23 cellular contexts compared by ENCODE assay signal in the genomic region with DNA sequence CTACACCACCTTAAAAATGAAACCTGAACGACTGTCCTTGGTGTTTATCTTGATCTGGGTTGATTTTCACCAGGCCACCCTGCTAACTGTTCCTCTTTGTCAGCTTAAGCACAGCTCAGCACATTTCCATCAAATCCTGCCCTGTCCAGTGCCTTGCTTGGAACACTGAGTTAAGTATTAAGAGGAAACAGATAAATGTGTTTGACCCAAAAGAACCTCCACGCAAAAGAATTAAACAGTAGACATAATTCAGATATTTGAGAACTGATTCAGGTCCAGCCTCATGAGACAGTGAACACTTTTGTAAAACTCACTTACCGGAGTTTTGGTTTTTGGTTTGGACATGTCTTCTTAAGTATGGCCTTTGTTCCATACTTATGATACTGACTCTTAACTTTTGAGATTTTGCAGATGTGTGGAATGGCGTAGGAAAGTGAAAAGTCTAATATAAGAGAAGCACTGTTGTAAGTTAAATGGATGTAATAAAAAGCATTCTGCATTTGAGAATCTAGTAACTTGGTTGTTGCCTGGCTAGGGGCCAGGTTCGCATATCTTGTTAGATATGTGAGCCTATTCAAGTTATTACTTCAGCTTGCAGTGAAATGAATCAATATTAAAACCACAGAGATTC.
DNase-seq lines count a peak whose midpoint lies in the region; ATAC-seq and TF ChIP-seq lines count a peak whose summit lies in the region.
"Had no signal": no experiment of that assay in that cellular context is flagged by ENCODE, and none has a peak within 500 bp of the region (broad histone marks: within the 10 kb centered on the region; RNA-seq: fewer than 3 reads in every experiment).

No MANE protein-coding gene starts in this region.

- H3K4me3 Mint-ChIP-seq in HFFc6 (peak overlapping the region; percentile 6; the same call in 1 of the 2 replicates), progenitor cell of endocrine pancreas (ENCODE audit: low read depth) (no peak overlapping the region)
- H3K4me3 Mint-ChIP-seq: activated B cell treated with CpG ODN at 0.5 μM for 24 hours; activated CD8-positive, alpha-beta T cell treated with anti-CD3 and anti-CD28 coated beads for 36 hours; B cell; endodermal cell; stimulated activated effector memory CD8-positive, alpha-beta T cell treated with anti-CD3 and anti-CD28 coated beads, Interleukin-12 subunit alpha, Interleukin-12 subunit beta, amount 100 ng/mL, for 72 hours had no signal

- peaks cover 44% of the 10 kb centered on the region for H3K4me1 Mint-ChIP-seq in HFFc6 (ENCODE audit: low read depth)
- H3K4me1 Mint-ChIP-seq in progenitor cell of endocrine pancreas (ENCODE audit: low read depth): peaks cover 2% of the 10 kb centered on the region
- H3K4me1 Mint-ChIP-seq: activated B cell treated with CpG ODN at 0.5 μM for 24 hours; B cell; stimulated activated effector memory CD8-positive, alpha-beta T cell treated with anti-CD3 and anti-CD28 coated beads, Interleukin-12 subunit alpha, Interleukin-12 subunit beta, amount 100 ng/mL, for 72 hours had no signal

- H3K27me3 Mint-ChIP-seq in HFFc6 (ENCODE audit: insufficient read depth): peaks cover 1% of the 10 kb centered on the region; the same call in 1 of the 2 replicates
- no peaks in the 10 kb centered on the region for H3K27me3 Mint-ChIP-seq in progenitor cell of endocrine pancreas

- TF ChIP-seq CTCF in HFFc6 (IDR thresholded peaks at IDR 0.05) (no peak), progenitor cell of endocrine pancreas (IDR thresholded peaks at IDR 0.05; ENCODE audit: unreplicated experiment) (no peak)

- H3K36me3 Mint-ChIP-seq in HFFc6 (ENCODE audit: low read depth): peaks cover 5% of the 10 kb centered on the region; the same call in 1 of the 2 replicates
- no peaks in the 10 kb centered on the region for H3K36me3 Mint-ChIP-seq in progenitor cell of endocrine pancreas (ENCODE audit: insufficient read depth)
- H3K36me3 Mint-ChIP-seq: stimulated activated effector memory CD8-positive, alpha-beta T cell treated with anti-CD3 and anti-CD28 coated beads, Interleukin-12 subunit alpha, Interleukin-12 subunit beta, amount 100 ng/mL, for 72 hours had no signal

- peak overlapping the region; percentile 30 for H3K27ac Mint-ChIP-seq in HFFc6
- H3K27ac Mint-ChIP-seq in progenitor cell of endocrine pancreas: peak overlapping the region; percentile 21
- H3K27ac Mint-ChIP-seq: activated B cell treated with CpG ODN at 0.5 μM for 24 hours; activated CD8-positive, alpha-beta T cell treated with anti-CD3 and anti-CD28 coated beads for 36 hours; B cell; endodermal cell; stimulated activated effector memory CD8-positive, alpha-beta T cell treated with anti-CD3 and anti-CD28 coated beads, Interleukin-12 subunit alpha, Interleukin-12 subunit beta, amount 100 ng/mL, for 72 hours had no signal

- H3K9me3 Mint-ChIP-seq in HFFc6 (no peaks in the 10 kb centered on the region), progenitor cell of endocrine pancreas (ENCODE audit: low read depth) (no peaks in the 10 kb centered on the region)
- H3K9me3 Mint-ChIP-seq: activated CD8-positive, alpha-beta T cell treated with anti-CD3 and anti-CD28 coated beads for 36 hours; stimulated activated effector memory CD8-positive, alpha-beta T cell treated with anti-CD3 and anti-CD28 coated beads, Interleukin-12 subunit alpha, Interleukin-12 subunit beta, amount 100 ng/mL, for 72 hours had no signal

- ATAC-seq in HG02623 (IDR thresholded peaks at IDR 0.05; ENCODE audit: unreplicated experiment): no peak
- ATAC-seq: activated CD8-positive, alpha-beta T cell treated with anti-CD3 and anti-CD28 coated beads for 36 hours; stimulated activated effector memory CD8-positive, alpha-beta T cell treated with anti-CD3 and anti-CD28 coated beads, Interleukin-12 subunit alpha, Interleukin-12 subunit beta, amount 100 ng/mL, for 72 hours had no signal

- no peak for DNase-seq in HFFc6
- DNase-seq in SK-N-DZ (ENCODE audit: low spot score): peak; percentile 76
- peak; percentile 21 for DNase-seq in fibroblast of the conjunctiva (ENCODE audit: low read depth)
- no peak for DNase-seq in progenitor cell of endocrine pancreas (ENCODE audit: low spot score, unreplicated experiment)
- DNase-seq in T-helper 2 cell: no peak
- DNase-seq in AG20443 (ENCODE audit: low spot score): no peak
- DNase-seq: activated B cell treated with CpG ODN at 0.5 μM for 24 hours; activated CD8-positive, alpha-beta T cell treated with anti-CD3 and anti-CD28 coated beads for 36 hours; activated naive CD4-positive, alpha-beta T cell treated with Interleukin-2 at 50 U/mL for 16 hours; activated T-cell treated with anti-CD3 and anti-CD28 coated beads, Interleukin-2, amount 50 U/mL, for 1 hour; anterior cingulate cortex; colonic mucosa; COR-L47; endodermal cell; hippocampal formation; NCI-H1092 treated with DMSO at 0.1 percent for 48 hours; NCI-H2081 treated with DMSO at 0.1 percent for 48 hours; NCI-H510A treated with DMSO at 0.1 percent for 48 hours; SIG-M5; stimulated activated CD4-positive, alpha-beta T cell treated with anti-CD3 and anti-CD28 coated beads, Interleukin-15, amount 100 ng/mL, for 24 hours had no signal

Comparison
In these comparisons a context has a peak if more than half of its experiments do, and no peak if none do; other contexts are left out.
1. DNase-seq: peak in SK-N-DZ (single experiment) and fibroblast of the conjunctiva (single experiment); none in HFFc6 (single experiment), progenitor cell of endocrine pancreas (single experiment), T-helper 2 cell (0 of 5) and AG20443 (single experiment).